13 cellular contexts compared by ENCODE assay signal in genomic region chr12:22256634-22257033, GRCh38.
DNase-seq lines count a peak whose midpoint lies in the region; ATAC-seq and TF ChIP-seq lines count a peak whose summit lies in the region.
"Had no signal": no experiment of that assay in that cellular context is flagged by ENCODE, and none has a peak within 500 bp of the region (broad histone marks: within the 10 kb centered on the region; RNA-seq: fewer than 3 reads in every experiment).

No MANE protein-coding gene starts in this region.

- no peak for TF ChIP-seq EP300 in sigmoid colon (IDR thresholded peaks at IDR 0.05)

- peaks cover 5% of the 10 kb centered on the region for H3F3A ChIP-seq in MM.1S (ENCODE audit: insufficient read depth, low read length)

- no peak for TF ChIP-seq POLR2A in sigmoid colon (IDR thresholded peaks at IDR 0.05)

- H3K4me2 ChIP-seq in MM.1S (ENCODE audit: low read depth, low read length) (peak overlapping the region; percentile 88), hepatocyte (peak overlapping the region; percentile 16)

- TF ChIP-seq CTCF in MM.1S (IDR thresholded peaks at IDR 0.05; ENCODE audit: low read length) (no peak), hepatocyte (IDR thresholded peaks at IDR 0.05; ENCODE audit: poor library complexity) (no peak), sigmoid colon (IDR thresholded peaks at IDR 0.05) (no peak)

- intact Hi-C loops in sigmoid colon (cut with DNase I) = loop anchor here (5.0 kb wide), 1 partner anchor 76 kb away; the partner anchor contains the start of gene ST8SIA1
- intact Hi-C loops in left colon (cut with DNase I, micrococcal nuclease) = no loop called here

- H4K20me1 ChIP-seq in MM.1S (ENCODE audit: insufficient read depth, low read length) (no peaks in the 10 kb centered on the region), hepatocyte (ENCODE audit: insufficient read depth, poor library complexity, severe bottlenecking) (no peaks in the 10 kb centered on the region)

- H3K9me2 ChIP-seq in MM.1S (replicated peaks; ENCODE audit: insufficient read depth, low read length) (no peaks in the 10 kb centered on the region), hepatocyte (replicated peaks; ENCODE audit: insufficient read depth) (no peaks in the 10 kb centered on the region)

- H3K36me3 ChIP-seq in MM.1S (replicated peaks; ENCODE audit: insufficient read depth, low read length) (no peaks in the 10 kb centered on the region), hepatocyte (replicated peaks; ENCODE audit: insufficient read depth, low read depth) (no peaks in the 10 kb centered on the region), sigmoid colon (no peaks in the 10 kb centered on the region)

- H3K27me3 ChIP-seq in MM.1S (replicated peaks; ENCODE audit: insufficient read depth, low read length) (no peaks in the 10 kb centered on the region), hepatocyte (no peaks in the 10 kb centered on the region), sigmoid colon (no peaks in the 10 kb centered on the region)

- H3K79me2 ChIP-seq in MM.1S (ENCODE audit: low read length) = no peaks in the 10 kb centered on the region
- H3K79me2 ChIP-seq in hepatocyte = no peaks in the 10 kb centered on the region

- no peak overlapping the region for H3K4me3 ChIP-seq in MM.1S (ENCODE audit: low read length)
- no peak overlapping the region for H3K4me3 ChIP-seq in hepatocyte
- H3K4me3 ChIP-seq in sigmoid colon = peak overlapping the region in 1 of 4 donors; percentile 1

- no peaks in the 10 kb centered on the region for H3K9me3 ChIP-seq in MM.1S (replicated peaks; ENCODE audit: insufficient read depth, low read length)
- no peaks in the 10 kb centered on the region for H3K9me3 ChIP-seq in hepatocyte (ENCODE audit: low read depth)
- no peaks in the 10 kb centered on the region for H3K9me3 ChIP-seq in sigmoid colon
- H3K9me3 ChIP-seq: Caco-2 had no signal

- peak overlapping the region; percentile 90 for H3K27ac ChIP-seq in MM.1S (ENCODE audit: low read length)
- peak overlapping the region; percentile 90 for H3K27ac ChIP-seq in hepatocyte
- peak overlapping the region; percentile 53 to 77 (median 72) for H3K27ac ChIP-seq in sigmoid colon

- H3K4me1 ChIP-seq in MM.1S (ENCODE audit: low read length) = peaks cover 18% of the 10 kb centered on the region
- peaks cover 17% of the 10 kb centered on the region for H3K4me1 ChIP-seq in hepatocyte (ENCODE audit: insufficient read depth)
- H3K4me1 ChIP-seq in sigmoid colon = peaks cover 0 to 26% (median 23%) of the 10 kb centered on the region in 4 donors
- H3K4me1 ChIP-seq: Caco-2 had no signal

- peak overlapping the region; percentile 11; the same call in 1 of the 2 replicates for H3K9ac ChIP-seq in MM.1S (ENCODE audit: low read length)

- H2AFZ ChIP-seq in MM.1S (ENCODE audit: low read length) (no peak overlapping the region; the same call in 1 of the 2 replicates), hepatocyte (no peak overlapping the region)

- ATAC-seq in HG03460 (IDR thresholded peaks at IDR 0.05; ENCODE audit: unreplicated experiment) = no peak
- no peak for ATAC-seq in left colon

- 74% methylated on average over 2 of the region's 2 CpGs for WGBS in hepatocyte (ENCODE audit: low lambda C conversion rate, missing lambda C conversion rate)
- WGBS in sigmoid colon, 2 donors = 71 to 79% methylated on average over 2 of the region's 2 CpGs

- no peak for DNase-seq in MM.1S
- DNase-seq in cerebellar cortex (ENCODE audit: low spot score) = peak; percentile 24
- DNase-seq in hepatocyte (ENCODE audit: low spot score) = no peak
- DNase-seq in sigmoid colon = no peak
- DNase-seq in NOMO-1 treated with DMSO at 0.1 percent for 48 hours (lab: John Stamatoyannopoulos, UW; ENCODE audit: unreplicated experiment) = no peak
- no peak for DNase-seq in left colon
- DNase-seq: Caco-2, H7, Kasumi-1, NCI-H1930, NCI-H526 treated with DMSO at 0.1 percent for 48 hours, SIG-M5 had no signal
